36 cellular contexts compared by ENCODE assay signal in genomic region chr1:234936631-234937389, GRCh38.
DNase-seq lines count a peak whose midpoint lies in the region; ATAC-seq, FAIRE-seq and TF ChIP-seq lines count a peak whose summit lies in the region.
"Had no signal": no experiment of that assay in that cellular context is flagged by ENCODE, and none has a peak within 500 bp of the region (broad histone marks: within the 10 kb centered on the region; RNA-seq: fewer than 3 reads in every experiment).

No MANE protein-coding gene starts in this region.

- H3K36me3 ChIP-seq in Panc1 (ENCODE audit: control insufficient read depth, insufficient read depth, low read length) = no peaks in the 10 kb centered on the region
- no peaks in the 10 kb centered on the region for H3K36me3 ChIP-seq in smooth muscle cell (ENCODE audit: low read depth)
- H3K36me3 ChIP-seq: brain microvascular endothelial cell, gastrocnemius medialis, prostate gland had no signal

- H3K27ac Mint-ChIP-seq in activated CD4-positive, alpha-beta T cell treated with anti-CD3 and anti-CD28 coated beads for 36 hours = peak overlapping the region; percentile 70
- no peak overlapping the region for H3K27ac Mint-ChIP-seq in glutamatergic neuron (ENCODE audit: unreplicated experiment)
- H3K27ac Mint-ChIP-seq: activated B cell treated with CpG ODN at 0.5 μM for 24 hours, natural killer cell, type B pancreatic cell had no signal

- H3K4me1 ChIP-seq in A549 (peaks cover 24% of the 10 kb centered on the region), Panc1 (ENCODE audit: control insufficient read depth, insufficient read depth, low read length) (peaks cover 38% of the 10 kb centered on the region), smooth muscle cell (ENCODE audit: low read depth) (no peaks in the 10 kb centered on the region)
- H3K4me1 ChIP-seq: prostate gland had no signal

- no peak overlapping the region for H3K4me3 Mint-ChIP-seq in activated CD4-positive, alpha-beta T cell treated with anti-CD3 and anti-CD28 coated beads for 36 hours
- no peak overlapping the region for H3K4me3 Mint-ChIP-seq in glutamatergic neuron (ENCODE audit: unreplicated experiment)
- H3K4me3 Mint-ChIP-seq: activated B cell treated with CpG ODN at 0.5 μM for 24 hours, natural killer cell, type B pancreatic cell had no signal

- no peak for TF ChIP-seq CTCF in A549 (IDR thresholded peaks at IDR 0.05)
- no peak for TF ChIP-seq CTCF in Panc1 (IDR thresholded peaks at IDR 0.05)
- TF ChIP-seq CTCF in fibroblast of villous mesenchyme (IDR thresholded peaks at IDR 0.05; ENCODE audit: insufficient read depth, low read depth, low read length) = no peak
- TF ChIP-seq CTCF in glutamatergic neuron (IDR thresholded peaks at IDR 0.05; ENCODE audit: partially characterized antibody, unreplicated experiment) = no peak
- no peak for TF ChIP-seq CTCF in smooth muscle cell (IDR thresholded peaks at IDR 0.05; ENCODE audit: borderline replicate concordance, insufficient read depth, poor library complexity, severe bottlenecking)

- POLR2A ChIA-PET in activated CD4-positive, alpha-beta T cell treated with anti-CD3 and anti-CD28 coated beads for 36 hours (lab: Charles Lee) = interaction anchor here (0.8 to 1.0 kb wide), 2 partner anchors 38 to 75 kb away, joined by 3 read pairs; no protein-coding TSS in a partner anchor
- POLR2A ChIA-PET in A549 (lab: Yijun Ruan, JAX) = no interaction called here
- POLR2A ChIA-PET in Panc1 (lab: Charles Lee) = interaction anchor here (0.7 kb wide), 1 partner anchor 11 kb away, joined by 4 read pairs; no protein-coding TSS in a partner anchor

- H2AFZ ChIP-seq in smooth muscle cell (ENCODE audit: low read depth) = no peak overlapping the region
- H2AFZ ChIP-seq: hepatocyte had no signal

- WGBS in A549 (ENCODE audit: missing lambda C conversion rate) = 90% methylated on average over 7 of the region's 7 CpGs
- 89% methylated on average over 7 of the region's 7 CpGs for WGBS in smooth muscle cell (ENCODE audit: low lambda C conversion rate)

- TF ChIP-seq RAD21 in A549 (conservative IDR thresholded peaks at IDR 0.05 in 1 of 2, IDR thresholded peaks at IDR 0.05 in 1 of 2) = no peak

- TF ChIP-seq POLR2A in A549 (IDR thresholded peaks at IDR 0.05; ENCODE audit: low read length) = no peak

- H3K27me3 Mint-ChIP-seq in activated CD4-positive, alpha-beta T cell treated with anti-CD3 and anti-CD28 coated beads for 36 hours = no peaks in the 10 kb centered on the region
- peaks cover 4% of the 10 kb centered on the region for H3K27me3 Mint-ChIP-seq in glutamatergic neuron (ENCODE audit: unreplicated experiment)
- H3K27me3 Mint-ChIP-seq: activated B cell treated with CpG ODN at 0.5 μM for 24 hours, type B pancreatic cell had no signal

- FAIRE-seq in A549 (lab: Jason Lieb, UNC) = no peak
- FAIRE-seq: A204.1, H1 had no signal

- H3K27ac ChIP-seq in A549 (peak overlapping the region in 1 of 2 experiments; percentile 23; a peak in 1 of 6 replicates), Panc1 (ENCODE audit: low read length) (peak overlapping the region; percentile 82), smooth muscle cell (ENCODE audit: low read depth) (no peak overlapping the region)
- H3K27ac ChIP-seq: brain microvascular endothelial cell, dorsolateral prefrontal cortex, gastrocnemius medialis, hepatocyte, prostate gland had no signal

- peaks cover 7% of the 10 kb centered on the region for H3F3A ChIP-seq in smooth muscle cell (ENCODE audit: low read depth)

- H3K9ac ChIP-seq in smooth muscle cell (ENCODE audit: low read depth) = no peak overlapping the region

- in situ Hi-C loops in Panc1 (cut with HindIII; ENCODE audit: low pct_unique_long_range_greater_than_20kb, low sequenced_read_pairs) = no loop called here

- H4K20me1 ChIP-seq in smooth muscle cell (ENCODE audit: low read depth) = no peaks in the 10 kb centered on the region

- no peaks in the 10 kb centered on the region for H3K36me3 Mint-ChIP-seq in activated CD4-positive, alpha-beta T cell treated with anti-CD3 and anti-CD28 coated beads for 36 hours (ENCODE audit: low read depth)
- no peaks in the 10 kb centered on the region for H3K36me3 Mint-ChIP-seq in glutamatergic neuron (ENCODE audit: unreplicated experiment)
- H3K36me3 Mint-ChIP-seq: natural killer cell, type B pancreatic cell had no signal

- DNase-seq in activated CD4-positive, alpha-beta T cell treated with anti-CD3 and anti-CD28 coated beads for 36 hours = no peak
- DNase-seq in activated CD4-positive, alpha-beta T cell treated with anti-CD3 and anti-CD28 coated beads for 48 hours = no peak
- DNase-seq in A549 (ENCODE audit: low read depth in 1 of 2, low spot score in 1 of 2) = no peak
- no peak for DNase-seq in Panc1 (ENCODE audit: low read depth, low spot score)
- peak; percentile 48 for DNase-seq in fibroblast of villous mesenchyme (ENCODE audit: low read depth)
- no peak for DNase-seq in hippocampal formation (lab: John Stamatoyannopoulos, UW)
- no peak for DNase-seq in glutamatergic neuron
- no peak for DNase-seq in smooth muscle cell (lab: John Stamatoyannopoulos, UW; ENCODE audit: unreplicated experiment)
- DNase-seq: activated B cell treated with CpG ODN at 0.5 μM for 24 hours; activated CD4-positive, alpha-beta T cell treated with anti-CD3 and anti-CD28 coated beads, Interleukin-2, amount 50 U/mL, for 48 hours; activated CD8-positive, alpha-beta memory T cell treated with anti-CD3 and anti-CD28 coated beads, Interleukin-2, amount 50 U/mL, for 4 hours; activated gamma-delta T cell treated with Interleukin-2 at 50 U/mL for 16 hours; AML-193; amniotic stem cell; brain microvascular endothelial cell; cerebellar nuclear complex; dorsolateral prefrontal cortex; gastrocnemius medialis; mucosa of descending colon; natural killer cell; NCI-H1105; NCI-H187; NCI-H2171; NCI-H510A; occipital lobe; RPMI8226; stimulated activated CD4-positive, alpha-beta T cell treated with anti-CD3 and anti-CD28 coated beads, Interleukin-12 subunit alpha, Interleukin-12 subunit beta, amount 100 ng/mL, for 4 hours; stimulated activated CD4-positive, alpha-beta T cell treated with anti-CD3 and anti-CD28 coated beads, Interleukin-2, amount 100 ng/mL, for 48 hours; substantia nigra had no signal

- H3K4me3 ChIP-seq in A549 (no peak overlapping the region), Panc1 (ENCODE audit: low read depth in 2 of 2, low read length in 2 of 2) (no peak overlapping the region), fibroblast of villous mesenchyme (ENCODE audit: low read depth, low read length) (no peak overlapping the region), smooth muscle cell (no peak overlapping the region)
- H3K4me3 ChIP-seq: dorsolateral prefrontal cortex, gastrocnemius medialis, hepatocyte, lung, mucosa of descending colon, prostate gland had no signal

- H3K4me2 ChIP-seq in A549 = peak overlapping the region; percentile 22; the same call in 2 of the 3 replicates
- H3K4me2 ChIP-seq in smooth muscle cell = no peak overlapping the region
- H3K4me2 ChIP-seq: hepatocyte had no signal

- H3K9me3 ChIP-seq in A549 (no peaks in the 10 kb centered on the region), Panc1 (ENCODE audit: control insufficient read depth, insufficient read depth, low read depth, low read length) (no peaks in the 10 kb centered on the region), smooth muscle cell (replicated peaks; ENCODE audit: low read depth) (no peaks in the 10 kb centered on the region)
- H3K9me3 ChIP-seq: gastrocnemius medialis, mucosa of descending colon, prostate gland had no signal

- BruUV-seq in Panc1 (replicated peaks; lab: Mats Ljungman, UMichigan) = no TSS peak

- ATAC-seq in activated CD4-positive, alpha-beta T cell treated with anti-CD3 and anti-CD28 coated beads for 36 hours = peak; percentile 63
- no peak; a peak in 1 of 6 replicates for ATAC-seq in A549
- no peak for ATAC-seq in Panc1
- ATAC-seq: gastrocnemius medialis, mucosa of descending colon, natural killer cell, sciatic nerve had no signal

- H3K9me3 Mint-ChIP-seq in activated CD4-positive, alpha-beta T cell treated with anti-CD3 and anti-CD28 coated beads for 36 hours (ENCODE audit: low read depth) = no peaks in the 10 kb centered on the region
- H3K9me3 Mint-ChIP-seq in glutamatergic neuron (ENCODE audit: unreplicated experiment) = peaks cover 4% of the 10 kb centered on the region
- H3K9me3 Mint-ChIP-seq: activated B cell treated with CpG ODN at 0.5 μM for 24 hours, natural killer cell, type B pancreatic cell had no signal

- peaks cover 48% of the 10 kb centered on the region for H3K4me1 Mint-ChIP-seq in activated CD4-positive, alpha-beta T cell treated with anti-CD3 and anti-CD28 coated beads for 36 hours
- H3K4me1 Mint-ChIP-seq in glutamatergic neuron (ENCODE audit: low read depth, unreplicated experiment) = no peaks in the 10 kb centered on the region

- intact Hi-C loops in activated CD4-positive, alpha-beta T cell treated with anti-CD3 and anti-CD28 coated beads for 36 hours (cut with DNase I, micrococcal nuclease) = loop anchor here in 1 of 2 experiments (2.0 kb wide), 2 partner anchors 18 to 26 kb away; no protein-coding TSS in a partner anchor
- intact Hi-C loops in Panc1 (cut with micrococcal nuclease; ENCODE audit: unreplicated experiment) = no loop called here

- H3K79me2 ChIP-seq in smooth muscle cell (ENCODE audit: low read depth) = no peaks in the 10 kb centered on the region
- H3K79me2 ChIP-seq: hepatocyte had no signal

- CTCF ChIA-PET in activated CD4-positive, alpha-beta T cell treated with anti-CD3 and anti-CD28 coated beads for 36 hours (lab: Charles Lee) = interaction anchor here (0.7 to 0.8 kb wide), 3 partner anchors 12 to 157 kb away, joined by 3 to 4 read pairs (median 3); no protein-coding TSS in a partner anchor
- CTCF ChIA-PET in A549 (lab: Yijun Ruan, JAX) (no interaction called here), Panc1 (lab: Charles Lee) (no interaction called here)

- H3K27me3 ChIP-seq in Panc1 (ENCODE audit: control insufficient read depth, insufficient read depth, low read length) (no peaks in the 10 kb centered on the region), smooth muscle cell (ENCODE audit: low read depth) (no peaks in the 10 kb centered on the region)
- H3K27me3 ChIP-seq: brain microvascular endothelial cell, dorsolateral prefrontal cortex, gastrocnemius medialis, hepatocyte had no signal

- no peak for TF ChIP-seq EP300 in A549 (IDR thresholded peaks at IDR 0.05)

TF ChIP-seq in A549, 52 proteins besides CTCF, POLR2A, EP300 and RAD21:
- peak in 1 of 2 experiments; percentile 64; a peak in 1 of 4 replicates for TF ChIP-seq CEBPB (IDR thresholded peaks at IDR 0.05)
- TF ChIP-seq CBX2 (IDR thresholded peaks at IDR 0.05; ENCODE audit: borderline replicate concordance, low read depth) = no peak
